ENCODE assay signal across 19 cellular contexts in genomic region chr1:43027977-43028376, GRCh38.
DNase-seq lines count a peak whose midpoint lies in the region; ATAC-seq, FAIRE-seq and TF ChIP-seq lines count a peak whose summit lies in the region.
"Had no signal": no experiment of that assay in that cellular context is flagged by ENCODE, and none has a peak within 500 bp of the region (broad histone marks: within the 10 kb centered on the region; RNA-seq: fewer than 3 reads in every experiment).

No MANE protein-coding gene starts in this region.

- TF ChIP-seq RAD21 in Ishikawa (IDR thresholded peaks at IDR 0.05; ENCODE audit: low read depth) (no peak), K562 (CRISPR knock-in tag; conservative IDR thresholded peaks at IDR 0.05 in 1 of 2, IDR thresholded peaks at IDR 0.05 in 1 of 2) (no peak)

- FAIRE-seq in K562 (lab: Jason Lieb, UNC) (no peak), GM19239 (lab: Jason Lieb, UNC) (no peak)

- in situ Hi-C loops in K562 (cut with MboI), result no loop called here

- peaks cover 0 to 2% of the 10 kb centered on the region in 2 experiments; a peak in 3 of 5 replicates for H3K4me1 ChIP-seq in K562 (replicated peaks in 1 of 2; ENCODE audit: control insufficient read depth in 2 of 2, insufficient read depth in 2 of 2, low read length in 2 of 2)
- H3K4me1 ChIP-seq: HAP-1 had no signal

- peak overlapping the region; percentile 63 for H3K27ac Mint-ChIP-seq in mesothelial cell of epicardium

- H3K9me3 ChIP-seq in K562 (replicated peaks; ENCODE audit: control insufficient read depth, insufficient read depth, low read depth, low read length), result no peaks in the 10 kb centered on the region
- H3K9me3 ChIP-seq: HAP-1, SK-N-SH had no signal

- no peaks in the 10 kb centered on the region for H3K36me3 Mint-ChIP-seq in mesothelial cell of epicardium
- H3K36me3 Mint-ChIP-seq: CD4-positive, CD25-positive, alpha-beta regulatory T cell had no signal

- 10% methylated on average over 9 of the region's 9 CpGs for WGBS in K562 (ENCODE audit: insufficient coverage, low coverage, missing lambda C conversion rate)

- no peaks in the 10 kb centered on the region for H3K27me3 Mint-ChIP-seq in mesothelial cell of epicardium (ENCODE audit: low read depth)
- H3K27me3 Mint-ChIP-seq: CD4-positive, CD25-positive, alpha-beta regulatory T cell had no signal

- POLR2A ChIA-PET in K562 (lab: Yijun Ruan, JAX), result interaction anchor here (0.9 to 1.1 kb wide), 3 partner anchors 17 to 27 kb away, joined by 3 to 4 read pairs (median 4); no protein-coding TSS in a partner anchor

- ATAC-seq in K562, result peak; percentile 28; the same call in 2 of the 3 replicates

- no TSS peak for BruUV-seq in K562 (replicated peaks; lab: Mats Ljungman, UMichigan)

- H3K79me2 ChIP-seq in K562 (ENCODE audit: control insufficient read depth, insufficient read depth, low read length), result no peaks in the 10 kb centered on the region

- peaks cover 12% of the 10 kb centered on the region for H3K4me1 Mint-ChIP-seq in mesothelial cell of epicardium
- H3K4me1 Mint-ChIP-seq: CD4-positive, CD25-positive, alpha-beta regulatory T cell had no signal

- peak overlapping the region; percentile 60; the same call in 1 of the 2 replicates for H2AFZ ChIP-seq in K562 (ENCODE audit: low read depth, low read length)

- TF ChIP-seq CTCF in K562 (IDR thresholded peaks at IDR 0.05 in 2 of 3, conservative IDR thresholded peaks at IDR 0.05 in 1 of 3; ENCODE audit: insufficient read depth in 2 of 3, low read depth in 1 of 3, low read length in 3 of 3), result no peak
- no peak for TF ChIP-seq CTCF in mesothelial cell of epicardium (IDR thresholded peaks at IDR 0.05; ENCODE audit: unreplicated experiment)

- H3K27me3 ChIP-seq in K562 (ENCODE audit: control insufficient read depth in 2 of 2, insufficient read depth in 2 of 2, low read length in 2 of 2), result peaks cover 28 to 37% of the 10 kb centered on the region in 2 experiments; a peak in 4 of 5 replicates

- DNase-seq in K562 (ENCODE audit: extremely low read depth in 1 of 4, low spot score in 3 of 4), result no peak
- no peak for DNase-seq in mesothelial cell of epicardium (ENCODE audit: low spot score in 2 of 2, unreplicated experiment in 2 of 2)
- no peak for DNase-seq in NCI-H748 treated with DMSO at 0.1 percent for 48 hours (lab: John Stamatoyannopoulos, UW)
- no peak for DNase-seq in GM19239 (ENCODE audit: insufficient read length, low spot score)
- DNase-seq in NCI-H1048 (lab: John Stamatoyannopoulos, UW), result no peak
- DNase-seq in T-helper 1 cell, result no peak
- DNase-seq: CD4-positive, CD25-positive, alpha-beta regulatory T cell; NCI-H1092; NCI-H1436 treated with DMSO at 0.1 percent for 48 hours; NCI-H2029; NCI-H2227 treated with DMSO at 0.1 percent for 48 hours; NCI-H510A; NCI-H774; NK-92 treated with Interleukin-12 subunit alpha and Interleukin-12 subunit beta, amount 100 ng/mL, for 24 hours; SHP77 treated with DMSO at 0.1 percent for 48 hours; SK-N-SH had no signal

- intact Hi-C loops in K562 (cut with micrococcal nuclease), result no loop called here

- no peak for TF ChIP-seq POLR2A in K562 (conservative IDR thresholded peaks at IDR 0.05)

- H3K36me3 ChIP-seq in K562 (ENCODE audit: control insufficient read depth, insufficient read depth, low read length), result no peaks in the 10 kb centered on the region
- H3K36me3 ChIP-seq: HAP-1 had no signal

- H3K9me1 ChIP-seq in K562 (ENCODE audit: control insufficient read depth, insufficient read depth, low read length), result no peaks in the 10 kb centered on the region

- no peak overlapping the region for H3K4me3 ChIP-seq in K562
- H3K4me3 ChIP-seq: HAP-1 had no signal

- CTCF ChIA-PET in K562 (lab: Yijun Ruan, JAX; ENCODE audit: low intra/inter-chr PET ratio), result no interaction called here

- H3K4me2 ChIP-seq in K562 (ENCODE audit: insufficient read depth, low read length), result 0 out of 2 replicates have a peak overlapping the region, but pooled peaks have one; percentile 10
- H3K4me2 ChIP-seq: SK-N-SH had no signal

- no peak overlapping the region for H3K27ac ChIP-seq in K562 (ENCODE audit: extremely low read depth, low read depth, low read length)
- H3K27ac ChIP-seq: RWPE1 had no signal

- no peak for TF ChIP-seq EP300 in Ishikawa (IDR thresholded peaks at IDR 0.05; ENCODE audit: borderline replicate concordance)
- no peak for TF ChIP-seq EP300 in K562 (IDR thresholded peaks at IDR 0.05; ENCODE audit: low read length)

- H4K20me1 ChIP-seq in K562 (replicated peaks; ENCODE audit: control insufficient read depth, insufficient read depth, low read length), result no peaks in the 10 kb centered on the region; the same call in 1 of the 2 replicates

- no peak overlapping the region for H3K9ac ChIP-seq in K562 (ENCODE audit: insufficient read depth in 1 of 2, low read depth in 2 of 2, low read length in 2 of 2)
- H3K9ac ChIP-seq: SK-N-SH had no signal

- no peaks in the 10 kb centered on the region for H3K9me3 Mint-ChIP-seq in mesothelial cell of epicardium
- H3K9me3 Mint-ChIP-seq: CD4-positive, CD25-positive, alpha-beta regulatory T cell had no signal

- H3K4me3 Mint-ChIP-seq in mesothelial cell of epicardium, result no peak overlapping the region
- H3K4me3 Mint-ChIP-seq: CD4-positive, CD25-positive, alpha-beta regulatory T cell had no signal

TF ChIP-seq in Ishikawa, 13 proteins besides CTCF, POLR2A, EP300 and RAD21 (continues in another document):
- TF ChIP-seq TEAD4 (IDR thresholded peaks at IDR 0.05), result no peak
- TF ChIP-seq REST (IDR thresholded peaks at IDR 0.05; ENCODE audit: low read depth), result no peak
- TF ChIP-seq, protein P1, sequence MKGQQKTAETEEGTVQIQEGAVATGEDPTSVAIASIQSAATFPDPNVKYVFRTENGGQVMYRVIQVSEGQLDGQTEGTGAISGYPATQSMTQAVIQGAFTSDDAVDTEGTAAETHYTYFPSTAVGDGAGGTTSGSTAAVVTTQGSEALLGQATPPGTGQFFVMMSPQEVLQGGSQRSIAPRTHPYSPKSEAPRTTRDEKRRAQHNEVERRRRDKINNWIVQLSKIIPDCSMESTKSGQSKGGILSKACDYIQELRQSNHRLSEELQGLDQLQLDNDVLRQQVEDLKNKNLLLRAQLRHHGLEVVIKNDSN (IDR thresholded peaks at IDR 0.05), result no peak
- no peak for TF ChIP-seq NFIC (IDR thresholded peaks at IDR 0.05)
- TF ChIP-seq CEBPB (IDR thresholded peaks at IDR 0.05), result peak; percentile 5; the same call in 1 of the 2 replicates

TF ChIP-seq in K562, 482 proteins besides CTCF, POLR2A, EP300 and RAD21:
- TF ChIP-seq ZKSCAN8 (CRISPR knock-in tag; IDR thresholded peaks at IDR 0.05) (no peak), ZNF23 (CRISPR knock-in tag; IDR thresholded peaks at IDR 0.05) (no peak), ARNT (IDR thresholded peaks at IDR 0.05) (no peak), CEBPB (tag; IDR thresholded peaks at IDR 0.05) (peak; percentile 88), CEBPG (CRISPR knock-in tag; IDR thresholded peaks at IDR 0.05) (0 out of 2 replicates have a peak, but pooled peaks have one; percentile 33), CEBPG (tag; conservative IDR thresholded peaks at IDR 0.05 in 1 of 2, IDR thresholded peaks at IDR 0.05 in 1 of 2) (peak; percentile 45 to 68)
